ENCODE assay signal across 32 cellular contexts in the genomic region with DNA sequence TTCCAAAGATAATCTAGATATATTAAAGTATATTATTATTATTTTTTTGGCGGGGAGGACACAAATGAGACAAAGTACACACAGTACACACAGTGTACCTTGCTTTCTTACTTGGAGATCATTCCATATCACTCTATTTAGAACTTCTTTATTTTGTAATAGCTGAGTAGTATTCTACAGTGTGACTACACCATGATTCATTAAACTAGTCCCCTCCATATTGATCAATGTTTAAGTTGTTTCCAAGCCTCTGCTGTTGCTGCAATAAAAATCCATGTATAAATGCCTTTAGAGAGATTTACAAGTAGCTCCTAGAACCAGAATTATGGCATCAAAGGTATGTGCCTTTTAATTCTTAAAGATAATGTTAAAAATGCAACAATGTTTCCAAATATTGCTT. TPM values are rescaled to one million over a fixed set of nuclear protein-coding genes. Genes with fewer than 3 reads are reported as not detected.
"Had no signal": no experiment of that assay in that cellular context is flagged by ENCODE, and none has a peak within 500 bp of the region (broad histone marks: within the 10 kb centered on the region; RNA-seq: fewer than 3 reads in every experiment).

No MANE protein-coding gene starts in this region.

- FAIRE-seq: astrocyte, colon had no signal

- H3K4me1 Mint-ChIP-seq: activated CD4-positive, alpha-beta T cell treated with anti-CD3 and anti-CD28 coated beads for 36 hours; activated CD4-positive, alpha-beta T cell treated with anti-CD3 and anti-CD28 coated beads, Interleukin-2, amount 10 ng/mL, durations not matched to agents 24 days and 14 days; activated T-helper 17 cell treated with anti-CD3 and anti-CD28 coated beads, Interleukin-2, amount 50 U/mL, for 72 hours; T-helper 17 cell had no signal

- H3K4me1 ChIP-seq: esophagus squamous epithelium, foreskin keratinocyte had no signal

- H3K36me3 ChIP-seq: brain microvascular endothelial cell, esophagus squamous epithelium had no signal

- H3K36me3 Mint-ChIP-seq: activated CD4-positive, alpha-beta memory T cell treated with anti-CD3 and anti-CD28 coated beads for 36 hours; activated naive CD8-positive, alpha-beta T cell had no signal

- H3K27me3 ChIP-seq: brain microvascular endothelial cell, esophagus squamous epithelium, foreskin keratinocyte, gastrocnemius medialis, heart left ventricle had no signal

- H3K4me3 Mint-ChIP-seq: activated CD4-positive, alpha-beta memory T cell treated with anti-CD3 and anti-CD28 coated beads for 36 hours; activated CD4-positive, alpha-beta T cell treated with anti-CD3 and anti-CD28 coated beads for 36 hours; activated CD4-positive, alpha-beta T cell treated with anti-CD3 and anti-CD28 coated beads, Interleukin-2, amount 10 ng/mL, durations not matched to agents 24 days and 14 days; activated naive CD8-positive, alpha-beta T cell; activated T-cell treated with anti-CD3 and anti-CD28 coated beads, Interleukin-2, amount 50 U/mL, for 4 hours; activated T-helper 17 cell treated with anti-CD3 and anti-CD28 coated beads, Interleukin-2, amount 50 U/mL, for 72 hours; effector memory CD8-positive, alpha-beta T cell; T-helper 17 cell; T-helper 2 cell treated with Interferon-gamma antibody and Interleukin-4, amounts not matched to agents 5 μg/mL and 100 μg/mL, for 36 hours had no signal

- H3K9me3 ChIP-seq: gastrocnemius medialis had no signal

- H3K27ac Mint-ChIP-seq: activated CD4-positive, alpha-beta T cell treated with anti-CD3 and anti-CD28 coated beads for 36 hours; activated CD4-positive, alpha-beta T cell treated with anti-CD3 and anti-CD28 coated beads, Interleukin-2, amount 10 ng/mL, durations not matched to agents 24 days and 14 days; activated naive CD8-positive, alpha-beta T cell; activated T-helper 17 cell treated with anti-CD3 and anti-CD28 coated beads, Interleukin-2, amount 50 U/mL, for 72 hours; effector memory CD8-positive, alpha-beta T cell; T-helper 17 cell; T-helper 2 cell treated with Interferon-gamma antibody and Interleukin-4, amounts not matched to agents 5 μg/mL and 100 μg/mL, for 36 hours had no signal

- DNase-seq: activated CD4-positive, alpha-beta memory T cell treated with anti-CD3 and anti-CD28 coated beads for 36 hours; activated CD4-positive, alpha-beta T cell treated with anti-CD3 and anti-CD28 coated beads for 36 hours; activated CD4-positive, alpha-beta T cell treated with anti-CD3 and anti-CD28 coated beads, Interleukin-2, amount 10 ng/mL, durations not matched to agents 24 days and 14 days; activated CD4-positive, CD25-positive, alpha-beta regulatory T cell; activated CD4-positive, CD25-positive, alpha-beta regulatory T cell treated with anti-CD3 and anti-CD28 coated beads, Interleukin-2, amount 50 U/mL, for 72 hours; activated effector memory CD4-positive, alpha-beta T cell treated with Interleukin-2 at 50 U/mL for 16 hours; activated gamma-delta T cell treated with Interleukin-2 at 50 U/mL for 16 hours; activated naive CD4-positive, alpha-beta T cell treated with anti-CD3 and anti-CD28 coated beads, Interleukin-2, amount 50 U/mL, for 16 hours; activated naive CD4-positive, alpha-beta T cell treated with Interleukin-2 at 50 U/mL for 16 hours; activated T-cell treated with anti-CD3 and anti-CD28 coated beads, Interleukin-2, amount 50 U/mL, for 4 hours; amniotic stem cell; anterior cingulate cortex; brain microvascular endothelial cell; caudate nucleus; cortex of kidney; dermis blood vessel endothelial cell; effector CD4-positive, alpha-beta T cell; effector memory CD8-positive, alpha-beta T cell; esophagus squamous epithelium; foreskin keratinocyte; gastrocnemius medialis; glutamatergic neuron; heart left ventricle; T-helper 1 cell; T-helper 17 cell; T1000 had no signal

- H3K4me3 ChIP-seq: esophagus squamous epithelium, gastrocnemius medialis, heart left ventricle had no signal

- ATAC-seq: activated CD4-positive, alpha-beta T cell treated with anti-CD3 and anti-CD28 coated beads for 36 hours; activated T-cell treated with anti-CD3 and anti-CD28 coated beads, Interleukin-2, amount 50 U/mL, for 4 hours; activated T-helper 17 cell treated with anti-CD3 and anti-CD28 coated beads, Interleukin-2, amount 50 U/mL, for 72 hours; effector memory CD8-positive, alpha-beta T cell; foreskin keratinocyte; gastrocnemius medialis; heart left ventricle; T-helper 17 cell had no signal

- H3K27ac ChIP-seq: brain microvascular endothelial cell, epithelial cell of prostate, esophagus squamous epithelium, foreskin keratinocyte, gastrocnemius medialis, heart left ventricle had no signal

RNA-seq across cellular contexts. Expression of gene PYGO1, which starts 38.8 kb away (rescaled TPM):
- total RNA-seq: activated CD4-positive, alpha-beta memory T cell treated with anti-CD3 and anti-CD28 coated beads for 36 hours; activated CD4-positive, alpha-beta T cell treated with anti-CD3 and anti-CD28 coated beads for 36 hours; activated CD4-positive, alpha-beta T cell treated with anti-CD3 and anti-CD28 coated beads, Interleukin-2, amount 10 ng/mL, durations not matched to agents 24 days and 14 days; activated T-helper 17 cell treated with anti-CD3 and anti-CD28 coated beads, Interleukin-2, amount 50 U/mL, for 72 hours; T-helper 17 cell had no signal

RNA-seq across cellular contexts. Expression of gene DNAAF4, which starts 41.3 kb away (rescaled TPM):
- total RNA-seq: activated T-helper 17 cell treated with anti-CD3 and anti-CD28 coated beads, Interleukin-2, amount 50 U/mL, for 72 hours had no signal
